8 cellular contexts compared by ENCODE assay signal in genomic region chr20:62792940-62793756, GRCh38. TPM values are rescaled to one million over a fixed set of nuclear protein-coding genes. Genes with fewer than 3 reads are reported as not detected.
DNase-seq lines count a peak whose midpoint lies in the region; ATAC-seq, FAIRE-seq and TF ChIP-seq lines count a peak whose summit lies in the region.

No MANE protein-coding gene starts in this region.

- H3K36me3 ChIP-seq in KMS-11 (ENCODE audit: insufficient read depth) (no peaks in the 10 kb centered on the region), pancreas (no peaks in the 10 kb centered on the region)

- H2AFZ ChIP-seq in KMS-11 (ENCODE audit: low read depth): no peak overlapping the region; the same call in 1 of the 2 replicates

- no peaks in the 10 kb centered on the region for H3K9me3 ChIP-seq in pancreas

- H3K27ac ChIP-seq in C4-2B (peak overlapping the region; percentile 78; the same call in 1 of the 2 replicates), KMS-11 (no peak overlapping the region), pancreas (peak overlapping the region; percentile 77 to 92 (median 90))

- no peaks in the 10 kb centered on the region for H3K79me2 ChIP-seq in KMS-11 (ENCODE audit: insufficient read depth, low read depth)

- FAIRE-seq in pancreas (lab: Jason Lieb, UNC): no peak

- ATAC-seq in pancreas: no peak

- 77 to 79% methylated on average over 22 of the region's 22 CpGs for WGBS in pancreas, 2 donors

- no peak overlapping the region for H3K9ac ChIP-seq in KMS-11

- H3K27ac Mint-ChIP-seq in chondrocyte (ENCODE audit: unreplicated experiment): peak overlapping the region; percentile 22

- peak overlapping the region; percentile 71; the same call in 1 of the 2 replicates for H3K4me2 ChIP-seq in KMS-11

- H3K4me3 ChIP-seq in KMS-11 (IDR thresholded peaks at IDR 0.05; ENCODE audit: insufficient read depth, low read depth, low read length) (no peak overlapping the region), pancreas (no peak overlapping the region)

- no peaks in the 10 kb centered on the region for H3K9me3 Mint-ChIP-seq in chondrocyte (ENCODE audit: low read depth)

- H3K27me3 ChIP-seq in KMS-11 (ENCODE audit: insufficient read depth, low read depth) (peaks cover 35% of the 10 kb centered on the region), pancreas (no peaks in the 10 kb centered on the region)

- intact Hi-C loops in pancreas (cut with DNase I): no loop called here

- no peaks in the 10 kb centered on the region for H4K20me1 ChIP-seq in KMS-11 (ENCODE audit: insufficient read depth)

- peaks cover 28% of the 10 kb centered on the region for H3K4me1 ChIP-seq in KMS-11 (ENCODE audit: low read depth, poor library complexity, severe bottlenecking)
- peaks cover 0 to 9% (median 5%) of the 10 kb centered on the region in 3 donors for H3K4me1 ChIP-seq in pancreas

- H3K36me3 Mint-ChIP-seq in chondrocyte (ENCODE audit: low read depth): no peaks in the 10 kb centered on the region

- no peak for TF ChIP-seq CTCF in C4-2B (conservative IDR thresholded peaks at IDR 0.05)
- no peak for TF ChIP-seq CTCF in KMS-11 (conservative IDR thresholded peaks at IDR 0.05; ENCODE audit: low read depth, low read length)
- no peak for TF ChIP-seq CTCF in chondrocyte (IDR thresholded peaks at IDR 0.05)
- no peak for TF ChIP-seq CTCF in pancreas (IDR thresholded peaks at IDR 0.05)

- DNase-seq in chondrocyte (ENCODE audit: low spot score) (no peak), pancreas (peak in 2 of 6 donors; percentile 43 to 61), islet precursor cell (no peak), COLO829 (ENCODE audit: low spot score) (no peak), Ammon's horn (ENCODE audit: low spot score) (no peak), CD1c-positive myeloid dendritic cell (ENCODE audit: extremely low spot score) (no peak)

- no peaks in the 10 kb centered on the region for H3K27me3 Mint-ChIP-seq in chondrocyte (ENCODE audit: low read depth)

- no peak overlapping the region for H3K4me3 Mint-ChIP-seq in chondrocyte (ENCODE audit: unreplicated experiment)

- peaks cover 42% of the 10 kb centered on the region for H3K4me1 Mint-ChIP-seq in chondrocyte (ENCODE audit: low read depth)

RNA-seq across cellular contexts. Expression of gene MRGBP, which starts 3.1 kb away (rescaled TPM):
- total RNA-seq in chondrocyte (9.5 to 10.4 TPM (median 10.3 TPM) in 3 replicates), pancreas (1 to 10 TPM; 2.6 to 4.4 (median 3.7) TPM)
- 10 to 100 TPM in 1 of 2 donors, 1 to 10 TPM in 1; 5.3 to 11.3 TPM for polyA plus RNA-seq in pancreas

RNA-seq across cellular contexts. Expression of gene OGFR, which starts 11.5 kb away (rescaled TPM):
- total RNA-seq in chondrocyte (31.5 to 32.2 TPM (median 31.8 TPM) in 3 replicates), pancreas (10 to 100 TPM; 18.1 to 25.4 (median 21.0) TPM)
- 10 to 100 TPM; 50.8 to 79.5 TPM for polyA plus RNA-seq in pancreas

RNA-seq across cellular contexts. Expression of gene COL9A3, which starts 23.7 kb away (rescaled TPM):
- total RNA-seq in chondrocyte (8.6 to 11.3 TPM (median 8.9 TPM) in 3 replicates), pancreas (10 to 100 TPM in 1 of 6 donors, 1 to 10 TPM in 5; 1.7 to 35.2 (median 7.3) TPM)
- polyA plus RNA-seq in pancreas: 100 to 1,000 TPM; 149 to 183 TPM
